ENCODE assay signal across 1 cellular context in the genomic region with DNA sequence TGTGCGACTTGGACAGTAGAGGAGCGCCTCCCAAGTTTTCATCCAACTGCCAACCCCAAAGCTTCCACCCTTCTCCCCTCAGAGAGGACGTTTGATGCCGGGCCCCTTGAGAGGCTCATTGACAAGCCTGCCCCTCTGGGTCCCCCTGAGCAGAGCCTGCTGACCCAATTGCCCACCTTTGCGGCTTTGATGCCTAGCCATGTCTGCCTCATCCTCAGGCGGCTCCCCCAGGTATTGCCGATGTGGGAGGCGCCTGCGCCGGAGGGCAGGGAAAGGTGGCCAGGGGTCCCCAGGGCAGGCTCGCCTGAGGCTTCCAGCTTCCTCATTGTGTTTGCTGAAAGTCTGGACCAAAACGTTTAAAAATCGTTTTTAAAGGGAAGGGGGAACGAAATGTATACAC.
TF ChIP-seq lines count a peak whose summit lies in the region.

No MANE protein-coding gene starts in this region.

TF ChIP-seq in GM12878, 131 proteins besides CTCF, POLR2A, EP300 and RAD21:
- TF ChIP-seq KDM1A (IDR thresholded peaks at IDR 0.05; ENCODE audit: borderline replicate concordance) (no peak), CREM (IDR thresholded peaks at IDR 0.05; ENCODE audit: low read depth) (no peak)
